Comparison of ENCODE assay signal across 1 cellular context in the genomic region with DNA sequence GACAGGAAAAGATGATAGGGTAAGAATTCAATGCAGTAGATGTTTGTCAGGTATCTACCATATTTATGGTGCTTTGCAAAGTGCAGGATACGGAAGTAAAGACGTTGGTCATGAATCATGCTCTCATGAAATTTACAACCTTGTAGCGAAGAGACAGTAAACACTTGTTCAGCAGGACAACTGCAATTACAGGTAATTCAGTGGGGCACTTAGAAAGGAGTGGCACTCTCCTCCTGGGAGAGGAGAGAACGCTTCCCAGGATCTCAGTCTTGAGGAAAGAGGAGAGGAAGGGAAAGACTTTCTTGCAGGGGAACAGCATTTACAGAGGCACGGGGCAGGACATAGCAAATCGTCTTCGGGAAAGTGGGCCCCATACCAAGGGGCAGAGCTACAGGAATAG.
TF ChIP-seq lines count a peak whose summit lies in the region.

No MANE protein-coding gene starts in this region.

TF ChIP-seq in HCT116, 20 proteins besides CTCF, POLR2A, EP300 and RAD21 (continued from another document):
- TF ChIP-seq, protein P1, sequence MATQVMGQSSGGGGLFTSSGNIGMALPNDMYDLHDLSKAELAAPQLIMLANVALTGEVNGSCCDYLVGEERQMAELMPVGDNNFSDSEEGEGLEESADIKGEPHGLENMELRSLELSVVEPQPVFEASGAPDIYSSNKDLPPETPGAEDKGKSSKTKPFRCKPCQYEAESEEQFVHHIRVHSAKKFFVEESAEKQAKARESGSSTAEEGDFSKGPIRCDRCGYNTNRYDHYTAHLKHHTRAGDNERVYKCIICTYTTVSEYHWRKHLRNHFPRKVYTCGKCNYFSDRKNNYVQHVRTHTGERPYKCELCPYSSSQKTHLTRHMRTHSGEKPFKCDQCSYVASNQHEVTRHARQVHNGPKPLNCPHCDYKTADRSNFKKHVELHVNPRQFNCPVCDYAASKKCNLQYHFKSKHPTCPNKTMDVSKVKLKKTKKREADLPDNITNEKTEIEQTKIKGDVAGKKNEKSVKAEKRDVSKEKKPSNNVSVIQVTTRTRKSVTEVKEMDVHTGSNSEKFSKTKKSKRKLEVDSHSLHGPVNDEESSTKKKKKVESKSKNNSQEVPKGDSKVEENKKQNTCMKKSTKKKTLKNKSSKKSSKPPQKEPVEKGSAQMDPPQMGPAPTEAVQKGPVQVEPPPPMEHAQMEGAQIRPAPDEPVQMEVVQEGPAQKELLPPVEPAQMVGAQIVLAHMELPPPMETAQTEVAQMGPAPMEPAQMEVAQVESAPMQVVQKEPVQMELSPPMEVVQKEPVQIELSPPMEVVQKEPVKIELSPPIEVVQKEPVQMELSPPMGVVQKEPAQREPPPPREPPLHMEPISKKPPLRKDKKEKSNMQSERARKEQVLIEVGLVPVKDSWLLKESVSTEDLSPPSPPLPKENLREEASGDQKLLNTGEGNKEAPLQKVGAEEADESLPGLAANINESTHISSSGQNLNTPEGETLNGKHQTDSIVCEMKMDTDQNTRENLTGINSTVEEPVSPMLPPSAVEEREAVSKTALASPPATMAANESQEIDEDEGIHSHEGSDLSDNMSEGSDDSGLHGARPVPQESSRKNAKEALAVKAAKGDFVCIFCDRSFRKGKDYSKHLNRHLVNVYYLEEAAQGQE (IDR thresholded peaks at IDR 0.05; ENCODE audit: low read depth) = no peak
- TF ChIP-seq SP1 (IDR thresholded peaks at IDR 0.05; ENCODE audit: low read depth) (no peak), SRF (IDR thresholded peaks at IDR 0.05; ENCODE audit: low read depth) (no peak), FOSL1 (IDR thresholded peaks at IDR 0.05; ENCODE audit: low read depth) (no peak), CEBPB (IDR thresholded peaks at IDR 0.05; ENCODE audit: low read depth) (no peak)
